Comparison of ENCODE assay signal across 3 cellular contexts in genomic region chr2:64847930-64848329, GRCh38.
TF ChIP-seq lines count a peak whose summit lies in the region.

No MANE protein-coding gene starts in this region.

TF ChIP-seq in IMR-90, 13 proteins besides CTCF, POLR2A, EP300 and RAD21:
- TF ChIP-seq USF2 (IDR thresholded peaks at IDR 0.05; ENCODE audit: low read depth, low read length) (no peak), BHLHE40 (IDR thresholded peaks at IDR 0.05; ENCODE audit: low read depth, low read length) (no peak), SMC3 (IDR thresholded peaks at IDR 0.05; ENCODE audit: low read depth, low read length) (no peak), FOS (IDR thresholded peaks at IDR 0.05; ENCODE audit: low read depth, low read length) (no peak), CEBPB (IDR thresholded peaks at IDR 0.05; ENCODE audit: low read depth, low read length) (no peak), RFX5 (IDR thresholded peaks at IDR 0.05; ENCODE audit: low read depth, low read length) (no peak), RCOR1 (IDR thresholded peaks at IDR 0.05; ENCODE audit: insufficient replicate concordance, low read length) (no peak), NFE2L2 (IDR thresholded peaks at IDR 0.05; ENCODE audit: low read depth, low read length) (no peak), MAFK (IDR thresholded peaks at IDR 0.05; ENCODE audit: low read depth, low read length) (no peak)

TF ChIP-seq in endothelial cell of umbilical vein, 7 proteins besides CTCF, POLR2A, EP300 and RAD21:
- TF ChIP-seq POLR2AphosphoS5 (IDR thresholded peaks at IDR 0.05; ENCODE audit: insufficient read depth, low read depth, low read length) (no peak), JUN (IDR thresholded peaks at IDR 0.05; ENCODE audit: borderline replicate concordance, insufficient read depth, insufficient read length, low read depth) (no peak), EZH2 (IDR thresholded peaks at IDR 0.05; ENCODE audit: borderline replicate concordance, low read depth, low read length, severe bottlenecking) (no peak), GATA2 (IDR thresholded peaks at IDR 0.05; ENCODE audit: insufficient read depth, insufficient read length, low read depth, low read length) (no peak), FOS (IDR thresholded peaks at IDR 0.05; ENCODE audit: borderline replicate concordance, insufficient read depth, low read length) (no peak), MYC (IDR thresholded peaks at IDR 0.05; ENCODE audit: low read depth, low read length) (no peak)
- TF ChIP-seq, protein P1, sequence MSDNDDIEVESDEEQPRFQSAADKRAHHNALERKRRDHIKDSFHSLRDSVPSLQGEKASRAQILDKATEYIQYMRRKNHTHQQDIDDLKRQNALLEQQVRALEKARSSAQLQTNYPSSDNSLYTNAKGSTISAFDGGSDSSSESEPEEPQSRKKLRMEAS (IDR thresholded peaks at IDR 0.05; ENCODE audit: insufficient read depth, insufficient read length): no peak

TF ChIP-seq in SK-N-SH treated with all-trans-retinoic acid at 6 μM for 48 hours, 23 proteins besides CTCF, POLR2A, EP300 and RAD21:
- TF ChIP-seq BACH2 (CRISPR knock-in tag; IDR thresholded peaks at IDR 0.05; ENCODE audit: borderline replicate concordance) (no peak), ZC3H10 (CRISPR knock-in tag; IDR thresholded peaks at IDR 0.05) (no peak)
